ENCODE assay signal across 8 cellular contexts in the genomic region with DNA sequence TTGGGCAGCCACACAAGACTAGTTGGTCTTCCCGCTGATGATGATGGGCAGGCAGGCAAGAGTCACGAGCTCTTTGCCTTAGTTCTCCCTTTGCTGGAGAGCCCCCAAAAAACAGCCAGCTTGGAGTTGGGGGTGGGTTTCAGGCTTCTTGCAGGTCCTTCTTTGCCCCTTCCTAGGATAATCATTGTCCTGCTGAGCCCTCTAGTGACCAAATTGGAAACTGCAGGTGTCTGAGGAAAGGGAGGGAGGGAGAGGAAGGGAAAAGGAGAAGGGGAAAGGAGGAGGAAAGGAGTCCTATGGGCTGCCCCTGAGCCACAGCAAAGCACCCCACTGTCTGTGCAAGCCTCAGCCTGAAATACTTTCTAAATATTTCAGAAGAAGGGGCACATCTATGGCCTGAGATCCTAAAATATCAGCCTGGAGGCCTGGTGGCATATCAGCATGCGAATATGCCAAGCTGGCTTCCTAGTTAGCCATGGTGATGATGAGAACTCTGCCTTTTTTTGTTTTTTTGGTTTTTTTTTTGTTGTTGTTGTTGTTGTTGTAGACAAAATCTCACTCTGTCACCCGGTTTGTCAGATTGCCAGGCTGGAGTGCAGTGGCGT.
DNase-seq lines count a peak whose midpoint lies in the region; ATAC-seq, FAIRE-seq and TF ChIP-seq lines count a peak whose summit lies in the region.

No MANE protein-coding gene starts in this region.

- H3K27ac ChIP-seq in brain microvascular endothelial cell (no peak overlapping the region), kidney (ENCODE audit: low read depth in 2 of 2, low read length in 2 of 2) (no peak overlapping the region)

- TF ChIP-seq CTCF in AG09309 (IDR thresholded peaks at IDR 0.05; ENCODE audit: control insufficient read depth, insufficient read depth, low read depth, low read length, missing control alignments) = peak; percentile 85
- peak; percentile 91 for TF ChIP-seq CTCF in GM13977 (IDR thresholded peaks at IDR 0.05; ENCODE audit: extremely low read depth, insufficient read depth, missing control alignments)
- TF ChIP-seq CTCF in brain microvascular endothelial cell (IDR thresholded peaks at IDR 0.05; ENCODE audit: low read depth, low read length, missing control alignments) = peak; percentile 93
- TF ChIP-seq CTCF in kidney (IDR thresholded peaks at IDR 0.05; ENCODE audit: borderline replicate concordance, extremely low read depth, insufficient read depth) = peak; percentile 84

- H3K9me3 ChIP-seq in kidney (ENCODE audit: control insufficient read depth in 1 of 2, low read length in 2 of 2) = no peaks in the 10 kb centered on the region

- in situ Hi-C loops in GM13977 (cut with MboI; ENCODE audit: low pct_unique_long_range_greater_than_20kb, low sequenced_read_pairs, unreplicated experiment) = no loop called here
- in situ Hi-C loops in brain microvascular endothelial cell (cut with HindIII; ENCODE audit: low pct_ligation_motif_present, low sequenced_read_pairs) = no loop called here

- H3K9ac ChIP-seq in kidney (ENCODE audit: low read length in 2 of 2) = no peak overlapping the region

- H3K27me3 ChIP-seq in brain microvascular endothelial cell (replicated peaks) = no peaks in the 10 kb centered on the region

- no peak for ATAC-seq in HG02763 (IDR thresholded peaks at IDR 0.05; ENCODE audit: unreplicated experiment)

- H3K4me1 ChIP-seq in kidney (ENCODE audit: control insufficient read depth in 1 of 2, insufficient read depth in 1 of 2, low read depth in 1 of 2, low read length in 2 of 2) = peaks cover 4 to 11% of the 10 kb centered on the region in 2 donors

- H3K36me3 ChIP-seq in brain microvascular endothelial cell (replicated peaks) (no peaks in the 10 kb centered on the region), kidney (ENCODE audit: control insufficient read depth in 1 of 2, insufficient read depth in 2 of 2, low read length in 2 of 2) (no peaks in the 10 kb centered on the region)

- intact Hi-C loops in kidney (cut with DNase I) = no loop called here

- FAIRE-seq in kidney (lab: Jason Lieb, UNC) = no peak

- no peak for DNase-seq in AG09309 (ENCODE audit: low read depth)
- DNase-seq in GM13977 (ENCODE audit: low spot score) = peak; percentile 33
- peak; percentile 47 for DNase-seq in M059J (ENCODE audit: low read depth)
- peak in 3 of 5 experiments; percentile 11 to 15 (median 12) for DNase-seq in T-helper 2 cell
- DNase-seq in brain microvascular endothelial cell = peak; percentile 31
- no peak for DNase-seq in kidney
- DNase-seq in stimulated activated CD4-positive, alpha-beta T cell treated with anti-CD3 and anti-CD28 coated beads, Interleukin-2, amount 100 ng/mL, for 24 hours = peak; percentile 55 to 67

- no peak overlapping the region for H3K4me3 ChIP-seq in AG09309 (ENCODE audit: control insufficient read depth, low read depth, low read length)
- no peak overlapping the region for H3K4me3 ChIP-seq in brain microvascular endothelial cell (ENCODE audit: low read depth, low read length)
- H3K4me3 ChIP-seq in kidney (ENCODE audit: low read length in 2 of 2) = no peak overlapping the region

Comparison
In these comparisons a context has a peak if more than half of its experiments do, and no peak if none do; other contexts are left out.
1. DNase-seq: peak in GM13977 (single experiment), M059J (single experiment), T-helper 2 cell (3 of 5), brain microvascular endothelial cell (single experiment) and stimulated activated CD4-positive, alpha-beta T cell treated with anti-CD3 and anti-CD28 coated beads, Interleukin-2, amount 100 ng/mL, for 24 hours (2 of 2); none in AG09309 (single experiment) and kidney (single experiment).
2. Peak in every context shown above with its lines, with median percentiles within 50 percentile points of each other: CTCF ChIP-seq.